ENCODE assay signal across 15 cellular contexts in genomic region chr11:15901046-15901445, GRCh38.
DNase-seq lines count a peak whose midpoint lies in the region; ATAC-seq lines count a peak whose summit lies in the region.
"Had no signal": no experiment of that assay in that cellular context is flagged by ENCODE, and none has a peak within 500 bp of the region (broad histone marks: within the 10 kb centered on the region; RNA-seq: fewer than 3 reads in every experiment).

No MANE protein-coding gene starts in this region.

- H4K8ac ChIP-seq in mesenchymal stem cell (ENCODE audit: low read length), result no peak overlapping the region

- H3K4ac ChIP-seq in mesenchymal stem cell (ENCODE audit: low read depth in 1 of 2, low read length in 2 of 2), result peak overlapping the region in 1 of 2 experiments; percentile 24

- ATAC-seq in Right ventricle myocardium inferior, result peak; percentile 79
- ATAC-seq in HG03108 (IDR thresholded peaks at IDR 0.05; ENCODE audit: unreplicated experiment), result no peak
- no peak for ATAC-seq in stimulated activated naive CD8-positive, alpha-beta T cell treated with anti-CD3 and anti-CD28 coated beads, Interleukin-15, Interleukin-2, amounts not matched to agents 100 U/mL and 50 U/mL, for 24 hours
- ATAC-seq: effector memory CD8-positive, alpha-beta T cell; naive thymus-derived CD4-positive, alpha-beta T cell had no signal

- no peak overlapping the region for H3K4me3 ChIP-seq in mesenchymal stem cell (ENCODE audit: insufficient read depth in 1 of 2, low read depth in 1 of 2, low read length in 2 of 2)
- H3K4me3 ChIP-seq: SK-N-MC, transverse colon had no signal

- intact Hi-C loops in Right ventricle myocardium inferior (cut with DNase I), result loop anchor here (5.0 kb wide), 1 partner anchor 711 kb away; no protein-coding TSS in a partner anchor

- no peak overlapping the region for H3K4me2 ChIP-seq in mesenchymal stem cell (ENCODE audit: low read length, poor library complexity, severe bottlenecking)

- H2BK5ac ChIP-seq in mesenchymal stem cell (ENCODE audit: low read depth, low read length, poor library complexity, severe bottlenecking), result no peak overlapping the region

- H3K27ac ChIP-seq in mesenchymal stem cell (ENCODE audit: low read length, poor library complexity, severe bottlenecking), result no peak overlapping the region
- H3K27ac ChIP-seq: SK-N-MC had no signal

- H2AK5ac ChIP-seq in mesenchymal stem cell (ENCODE audit: low read length, severe bottlenecking), result no peak overlapping the region

- H3K9ac ChIP-seq in mesenchymal stem cell (ENCODE audit: low read length), result no peak overlapping the region

- H3K14ac ChIP-seq in mesenchymal stem cell (ENCODE audit: low read length in 2 of 2), result no peak overlapping the region

- no peaks in the 10 kb centered on the region for H3K9me3 ChIP-seq in mesenchymal stem cell (ENCODE audit: control insufficient read depth, low read length)
- H3K9me3 ChIP-seq: transverse colon had no signal

- H2BK120ac ChIP-seq in mesenchymal stem cell (ENCODE audit: low read depth, low read length), result peak overlapping the region; percentile 46

- peak overlapping the region in 1 of 2 experiments; percentile 75 for H2BK12ac ChIP-seq in mesenchymal stem cell (ENCODE audit: low read length in 2 of 2)

- H3K79me1 ChIP-seq in mesenchymal stem cell (replicated peaks; ENCODE audit: low read length, poor library complexity, severe bottlenecking), result no peaks in the 10 kb centered on the region

- H3K18ac ChIP-seq in mesenchymal stem cell (ENCODE audit: low read depth in 1 of 2, low read length in 2 of 2), result peak overlapping the region; percentile 4 to 37

- H3K36me3 ChIP-seq in mesenchymal stem cell (ENCODE audit: control insufficient read depth in 1 of 2, insufficient read depth in 2 of 2, low read depth in 1 of 2, low read length in 2 of 2), result no peaks in the 10 kb centered on the region
- H3K36me3 ChIP-seq: transverse colon had no signal

- WGBS in mesenchymal stem cell, result 97% methylated on average over 4 of the region's 6 CpGs

- no peak overlapping the region for H3K23ac ChIP-seq in mesenchymal stem cell (ENCODE audit: low read length in 2 of 2)

- no peak overlapping the region for H4K91ac ChIP-seq in mesenchymal stem cell (ENCODE audit: low read length)

- no peaks in the 10 kb centered on the region for H3K4me1 ChIP-seq in mesenchymal stem cell (ENCODE audit: control insufficient read depth, insufficient read depth, low read depth, low read length)

- DNase-seq in NCI-H82 (lab: John Stamatoyannopoulos, UW) (peak; percentile 1), NCI-H82 treated with DMSO at 0.1 percent for 48 hours (lab: John Stamatoyannopoulos, UW; ENCODE audit: unreplicated experiment) (no peak), Right ventricle myocardium inferior (ENCODE audit: missing footprints) (no peak), mesenchymal stem cell (no peak), NCI-H2227 treated with DMSO at 0.1 percent for 48 hours (lab: John Stamatoyannopoulos, UW) (no peak), DMS153 treated with DMSO at 0.1 percent for 48 hours (lab: John Stamatoyannopoulos, UW; ENCODE audit: unreplicated experiment) (no peak)
- DNase-seq in stimulated activated naive CD8-positive, alpha-beta T cell treated with anti-CD3 and anti-CD28 coated beads, Interleukin-15, Interleukin-2, amounts not matched to agents 100 U/mL and 50 U/mL, for 24 hours, result no peak
- DNase-seq: CD4-positive, CD25-positive, alpha-beta regulatory T cell; effector memory CD8-positive, alpha-beta T cell; naive thymus-derived CD4-positive, alpha-beta T cell; NCI-H2171; stimulated activated CD4-positive, alpha-beta T cell treated with anti-CD3 and anti-CD28 coated beads, Interleukin-1b, Interleukin-23, amount 100 ng/mL, for 48 hours had no signal

- no peak overlapping the region for H2BK15ac ChIP-seq in mesenchymal stem cell (ENCODE audit: low read depth, poor library complexity, severe bottlenecking)

- no peak overlapping the region for H2AFZ ChIP-seq in mesenchymal stem cell (ENCODE audit: low read depth, low read length)

- peaks cover 0 to 38% of the 10 kb centered on the region in 2 experiments for H3K27me3 ChIP-seq in mesenchymal stem cell (ENCODE audit: control insufficient read depth in 1 of 2, insufficient read depth in 1 of 2, low read length in 2 of 2)
- H3K27me3 ChIP-seq: transverse colon had no signal
